ENCODE assay signal across 8 cellular contexts in the genomic region with DNA sequence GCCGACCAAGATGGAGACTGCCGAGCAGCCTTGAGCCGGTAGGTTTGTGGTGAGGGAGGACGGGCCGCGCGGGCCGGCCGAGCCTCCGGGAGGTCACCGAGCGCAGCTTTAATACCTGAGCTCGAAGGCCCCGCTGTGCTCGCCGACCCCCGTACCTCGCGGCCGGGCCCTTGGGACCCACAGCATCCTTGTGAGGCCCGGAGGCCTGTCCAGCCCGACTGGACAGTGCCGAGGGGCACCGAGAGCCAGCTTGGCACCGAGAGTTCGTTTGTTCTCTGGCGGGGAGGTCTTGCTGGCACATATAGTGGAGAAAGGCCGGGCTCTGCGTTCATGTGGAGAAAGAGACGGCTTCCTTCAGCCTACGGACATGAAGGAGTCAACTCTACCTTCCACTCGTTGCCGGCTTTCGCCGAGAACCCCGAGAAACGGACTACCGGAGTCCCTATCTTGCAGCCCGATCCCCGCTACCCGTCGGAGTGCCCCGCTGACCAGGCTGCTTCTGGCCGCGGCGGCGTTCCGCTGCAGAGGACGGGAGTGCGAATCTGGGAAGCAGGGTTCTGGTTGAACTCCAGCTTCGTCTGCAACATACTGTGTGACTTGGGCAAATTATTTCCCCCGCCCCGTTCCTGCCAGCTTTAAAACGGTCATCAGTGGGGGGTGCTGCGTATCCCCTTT. TPM values are rescaled to one million over a fixed set of nuclear protein-coding genes. Genes with fewer than 3 reads are reported as not detected.
A peak's percentile ranks its signal among the peaks of the same experiment; 100 is the strongest.
DNase-seq lines count a peak whose midpoint lies in the region; ATAC-seq and TF ChIP-seq lines count a peak whose summit lies in the region.

No MANE protein-coding gene starts in this region.

- peak overlapping the region; percentile 95 for H3K9ac ChIP-seq in mammary epithelial cell (ENCODE audit: insufficient read depth, low read length)

- H3K4me3 Mint-ChIP-seq in memory B cell: peak overlapping the region; percentile 92

- TSS peak; percentile 38 for BruUV-seq in mammary epithelial cell (replicated peaks; lab: Mats Ljungman, UMichigan)

- dilution Hi-C loops in mammary epithelial cell (cut with HindIII; ENCODE audit: low sequenced_read_pairs): no loop called here

- peaks cover 15% of the 10 kb centered on the region for H3K4me1 Mint-ChIP-seq in memory B cell

- peaks cover 38% of the 10 kb centered on the region for H3K79me2 ChIP-seq in mammary epithelial cell (ENCODE audit: insufficient read depth, low read length)

- H3K27ac ChIP-seq in mammary epithelial cell (ENCODE audit: insufficient read depth, low read depth, low read length): peak overlapping the region; percentile 82

- peak overlapping the region; percentile 67 to 92 (median 92) for H3K4me3 ChIP-seq in mammary epithelial cell (replicated peaks in 1 of 3; ENCODE audit: insufficient read depth in 1 of 3, low read depth in 2 of 3, low read length in 3 of 3)

- H3K27me3 Mint-ChIP-seq in memory B cell: no peaks in the 10 kb centered on the region

- TF ChIP-seq CTCF in mammary epithelial cell (conservative IDR thresholded peaks at IDR 0.05 in 1 of 2, IDR thresholded peaks at IDR 0.05 in 1 of 2; ENCODE audit: extremely low read depth in 1 of 2, insufficient read depth in 1 of 2, low read depth in 1 of 2, low read length in 2 of 2): no peak

- in situ Hi-C loops in mammary epithelial cell (cut with MboI; ENCODE audit: low sequenced_read_pairs in 2 of 2): loop anchor here in 1 of 2 donors (25.0 kb wide), 1 partner anchor 89 kb away; the partner anchor contains the start of genes C11orf21 and TSPAN32

- intact Hi-C loops in mammary epithelial cell (cut with micrococcal nuclease): loop anchor here (1.0 to 5.0 kb wide), 5 partner anchors 16 to 224 kb away; no protein-coding TSS in a partner anchor

- H2AFZ ChIP-seq in mammary epithelial cell (ENCODE audit: low read depth, low read length): peak overlapping the region; percentile 89

- H3K4me2 ChIP-seq in mammary epithelial cell (ENCODE audit: insufficient read depth, low read depth, low read length): peak overlapping the region; percentile 92

- H3K36me3 Mint-ChIP-seq in memory B cell: peaks cover 10% of the 10 kb centered on the region

- no peaks in the 10 kb centered on the region for H3K9me3 ChIP-seq in mammary epithelial cell (replicated peaks; ENCODE audit: insufficient read depth, low read length)

- no peaks in the 10 kb centered on the region for H3K36me3 ChIP-seq in mammary epithelial cell (ENCODE audit: insufficient read depth, low read length)

- H3K27ac Mint-ChIP-seq in memory B cell: peak overlapping the region; percentile 88

- H3K4me1 ChIP-seq in mammary epithelial cell (ENCODE audit: insufficient read depth, low read length): peaks cover 22% of the 10 kb centered on the region

- CTCF ChIA-PET in mammary epithelial cell (lab: Charles Lee; ENCODE audit: low non-redundant PET): interaction anchor here (0.6 to 0.7 kb wide), 4 partner anchors 18 to 535 kb away, joined by 3 to 17 read pairs (median 4); partner anchors contain the start of gene CD81

- no peaks in the 10 kb centered on the region for H3K9me3 Mint-ChIP-seq in memory B cell

- ATAC-seq in HG03520 (IDR thresholded peaks at IDR 0.05; ENCODE audit: unreplicated experiment): peak; percentile 1
- ATAC-seq in memory B cell (ENCODE audit: low read depth): no peak

- no peaks in the 10 kb centered on the region for H3K27me3 ChIP-seq in mammary epithelial cell (ENCODE audit: insufficient read depth, low read length)

- DNase-seq in ELR (ENCODE audit: low read depth) (peak; percentile 25), mammary epithelial cell (no peak), memory B cell (ENCODE audit: low spot score in 2 of 2) (peak in 1 of 2 donors; percentile 48), SW480 (ENCODE audit: low spot score) (no peak), NCI-H748 (lab: John Stamatoyannopoulos, UW; ENCODE audit: unreplicated experiment) (no peak), ureter (ENCODE audit: low spot score) (no peak)
- no peak for DNase-seq in stimulated activated naive CD4-positive, alpha-beta T cell treated with Interleukin-2 at 50 U/mL for 16 hours (lab: John Stamatoyannopoulos, UW)

- no peaks in the 10 kb centered on the region for H4K20me1 ChIP-seq in mammary epithelial cell (ENCODE audit: insufficient read depth, low read length)

- WGBS in mammary epithelial cell (ENCODE audit: low coverage, missing lambda C conversion rate): 3% methylated on average over 39 of the region's 55 CpGs

RNA-seq across cellular contexts. Expression of gene TSSC4, which starts 0.3 kb away (rescaled TPM):
- total RNA-seq in mammary epithelial cell (10 to 100 TPM; 38.3 to 49.9 TPM), ureter (41.6 TPM)
- 23.4 TPM for polyA plus RNA-seq in mammary epithelial cell
- polyA minus RNA-seq in mammary epithelial cell: 5.9 TPM

RNA-seq across cellular contexts. Expression of gene CD81, which starts 23.8 kb away (rescaled TPM):
- total RNA-seq in mammary epithelial cell (100 to 1,000 TPM; 184 to 302 TPM), ureter (831 TPM)
- 301 TPM for polyA plus RNA-seq in mammary epithelial cell
- polyA minus RNA-seq in mammary epithelial cell: 426 TPM

RNA-seq across cellular contexts. Expression of gene TRPM5, which starts 43.4 kb away (rescaled TPM):
- not detected for total RNA-seq in mammary epithelial cell
- not detected for polyA plus RNA-seq in mammary epithelial cell
- not detected for polyA minus RNA-seq in mammary epithelial cell
- 0.60 TPM for total RNA-seq in ureter

RNA-seq across cellular contexts. Expression of gene KCNQ1, which starts 43.9 kb away (rescaled TPM):
- total RNA-seq in mammary epithelial cell: under 1 TPM in 1 of 2 donors, not detected in 1; 0.83 TPM
- polyA plus RNA-seq in mammary epithelial cell: not detected
- polyA minus RNA-seq in mammary epithelial cell: not detected
- total RNA-seq in ureter: 63.0 TPM
